ENCODE assay signal across 12 cellular contexts in the genomic region with DNA sequence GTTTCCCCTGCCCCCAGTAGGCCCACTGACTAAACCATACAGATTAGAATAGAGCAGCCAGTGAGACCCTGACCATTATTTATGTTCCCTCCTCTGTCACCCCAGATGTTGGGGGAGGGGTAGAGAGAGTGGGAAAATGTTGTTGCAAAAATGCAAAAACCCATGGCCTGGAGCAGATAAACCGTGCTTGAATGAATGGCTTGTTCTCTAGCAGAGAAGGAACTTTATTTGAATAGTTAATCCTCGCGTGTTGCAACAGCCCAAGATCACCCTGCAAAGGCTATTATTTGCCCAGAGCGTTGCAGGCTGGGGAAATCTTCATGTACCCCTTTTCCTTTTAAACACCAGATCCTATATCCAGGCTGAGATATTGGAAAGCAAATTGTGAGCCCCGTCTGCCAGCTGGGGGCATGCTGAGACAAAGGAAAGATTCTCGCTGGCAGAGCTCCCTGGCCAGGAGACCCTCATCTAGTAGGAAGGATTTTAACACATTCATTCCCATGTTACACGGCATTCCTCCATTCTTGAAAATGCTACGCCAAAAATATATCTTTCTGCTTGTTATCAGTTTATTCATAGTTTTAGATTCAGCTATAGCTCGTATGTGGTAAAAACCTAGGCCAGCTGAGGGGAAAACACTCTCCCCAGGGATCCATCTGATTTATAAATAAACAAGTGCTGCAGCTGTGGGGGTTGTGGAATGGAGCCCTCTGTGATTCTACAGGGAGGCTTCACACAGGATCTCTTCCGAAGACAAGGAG. TPM values are rescaled to one million over a fixed set of nuclear protein-coding genes. Genes with fewer than 3 reads are reported as not detected.
DNase-seq lines count a peak whose midpoint lies in the region; ATAC-seq and TF ChIP-seq lines count a peak whose summit lies in the region.
"Had no signal": no experiment of that assay in that cellular context is flagged by ENCODE, and none has a peak within 500 bp of the region (broad histone marks: within the 10 kb centered on the region; RNA-seq: fewer than 3 reads in every experiment).

No MANE protein-coding gene starts in this region.

- H2AFZ ChIP-seq in HCT116 (ENCODE audit: low read depth, low read length, poor library complexity, severe bottlenecking), result no peak overlapping the region
- no peak overlapping the region for H2AFZ ChIP-seq in neural cell (ENCODE audit: low read depth, low read length)

- H3K9me2 ChIP-seq in HCT116 (ENCODE audit: insufficient read depth) (no peaks in the 10 kb centered on the region), neural cell (ENCODE audit: insufficient read depth, low read length) (no peaks in the 10 kb centered on the region)

- ATAC-seq in HCT116 (no peak), WTC11 (peak; percentile 55), GM18519 (IDR thresholded peaks at IDR 0.05; ENCODE audit: low FRiP score, unreplicated experiment) (no peak), HG03571 (IDR thresholded peaks at IDR 0.05; ENCODE audit: unreplicated experiment) (no peak)
- ATAC-seq: sciatic nerve had no signal

- TF ChIP-seq RAD21 in HCT116 (IDR thresholded peaks at IDR 0.05; ENCODE audit: low read depth), result peak; percentile 33; the same call in 1 of the 2 replicates
- peak; percentile 50 for TF ChIP-seq RAD21 in neural cell (conservative IDR thresholded peaks at IDR 0.05)

- H3K36me3 Mint-ChIP-seq in WTC11, result peaks cover 2% of the 10 kb centered on the region; the same call in 1 of the 2 replicates

- H3K27me3 ChIP-seq in HCT116 (ENCODE audit: insufficient read depth, low read length) (no peaks in the 10 kb centered on the region), neural cell (ENCODE audit: insufficient read depth, low read depth, low read length) (no peaks in the 10 kb centered on the region)
- H3K27me3 ChIP-seq: ascending aorta had no signal

- CTCF ChIA-PET in HCT116 (lab: Charles Lee) (interaction anchor here (2.3 kb wide), 1 partner anchor 452 kb away, joined by 8 read pairs; no protein-coding TSS in a partner anchor), WTC11 (lab: Charles Lee) (interaction anchor here (0.7 to 2.2 kb wide), 14 partner anchors 15 to 562 kb away, joined by 3 to 9 read pairs (median 4); no protein-coding TSS in a partner anchor)

- H3K4me3 Mint-ChIP-seq in WTC11, result peak overlapping the region; percentile 34

- TF ChIP-seq EP300 in neural cell (conservative IDR thresholded peaks at IDR 0.05; ENCODE audit: poor library complexity, severe bottlenecking), result no peak

- H3K9me3 ChIP-seq in HCT116 (ENCODE audit: control insufficient read depth in 1 of 2, insufficient read depth in 1 of 2, low read depth in 1 of 2, low read length in 2 of 2) (no peaks in the 10 kb centered on the region), neural cell (ENCODE audit: low read length) (no peaks in the 10 kb centered on the region)
- H3K9me3 ChIP-seq: ascending aorta had no signal

- H3K79me2 ChIP-seq in HCT116 (ENCODE audit: insufficient read depth, low read length) (no peaks in the 10 kb centered on the region), neural cell (replicated peaks; ENCODE audit: insufficient read depth, low read length) (no peaks in the 10 kb centered on the region)

- H3K36me3 ChIP-seq in HCT116 (ENCODE audit: control insufficient read depth in 1 of 2, insufficient read depth in 2 of 2, low read length in 2 of 2) (no peaks in the 10 kb centered on the region), neural cell (ENCODE audit: insufficient read depth, low read length) (no peaks in the 10 kb centered on the region)
- H3K36me3 ChIP-seq: ascending aorta had no signal

- H3K9me3 Mint-ChIP-seq in WTC11, result peaks cover 5% of the 10 kb centered on the region

- TF ChIP-seq CTCF in HCT116 (IDR thresholded peaks at IDR 0.05 in 2 of 3, conservative IDR thresholded peaks at IDR 0.05 in 1 of 3; ENCODE audit: borderline replicate concordance in 1 of 3, insufficient read depth in 1 of 3, low read depth in 2 of 3, low read length in 2 of 3), result 0 out of 6 replicates have a peak, but pooled peaks of 1 of the 3 experiments have one; percentile 8
- TF ChIP-seq CTCF in WTC11 (IDR thresholded peaks at IDR 0.05), result no peak
- TF ChIP-seq CTCF in neural cell (IDR thresholded peaks at IDR 0.05; ENCODE audit: poor library complexity, severe bottlenecking), result peak; percentile 38

- H3K27me3 Mint-ChIP-seq in WTC11 (ENCODE audit: low read depth), result no peaks in the 10 kb centered on the region

- H3K4me2 ChIP-seq in HCT116 (ENCODE audit: low read length), result no peak overlapping the region
- no peak overlapping the region for H3K4me2 ChIP-seq in neural cell (ENCODE audit: low read length)

- RAD21 ChIA-PET in HCT116 (lab: Charles Lee; ENCODE audit: low non-redundant PET in 1 of 2, low total read pairs in 2 of 2, uncharacterized antibody in 2 of 2, unreplicated experiment in 2 of 2), result no interaction called here

- POLR2A ChIA-PET in HCT116 (lab: Charles Lee), result no interaction called here
- POLR2A ChIA-PET in WTC11 (lab: Charles Lee), result no interaction called here

- H3F3A ChIP-seq in neural cell (ENCODE audit: insufficient read depth, low read length, poor library complexity, severe bottlenecking), result no peaks in the 10 kb centered on the region

- no peak overlapping the region for H3K9ac ChIP-seq in HCT116 (ENCODE audit: low read length)
- no peak overlapping the region for H3K9ac ChIP-seq in neural cell (ENCODE audit: low read length)

- intact Hi-C loops in HCT116 (cut with micrococcal nuclease), result no loop called here

- DNase-seq in HCT116 (ENCODE audit: low read depth, low spot score), result no peak
- peak; percentile 36 for DNase-seq in NCI-H1694 (lab: John Stamatoyannopoulos, UW)
- peak; percentile 36 for DNase-seq in WTC11 (ENCODE audit: low spot score)
- DNase-seq in kidney glomerular epithelial cell (lab: John Stamatoyannopoulos, UW), result no peak
- no peak for DNase-seq in cerebellar nuclear complex (lab: John Stamatoyannopoulos, UW)
- DNase-seq: activated T-cell treated with anti-CD3 and anti-CD28 coated beads, Interleukin-2, amount 50 U/mL, for 48 hours had no signal

- no peak for TF ChIP-seq POLR2A in HCT116 (IDR thresholded peaks at IDR 0.05; ENCODE audit: borderline replicate concordance, extremely low read depth, insufficient read depth, insufficient read length)

- H3K4me1 Mint-ChIP-seq in WTC11, result peaks cover 23% of the 10 kb centered on the region

- H3K27ac ChIP-seq in HCT116 (ENCODE audit: low read depth, low read length) (no peak overlapping the region), neural cell (ENCODE audit: low read length) (no peak overlapping the region)
- H3K27ac ChIP-seq: ascending aorta had no signal

- H3K4me1 ChIP-seq in HCT116 (ENCODE audit: control insufficient read depth in 1 of 2, insufficient read depth in 2 of 2, low read length in 2 of 2), result no peaks in the 10 kb centered on the region
- H3K4me1 ChIP-seq: ascending aorta had no signal

- H3K27ac Mint-ChIP-seq in WTC11, result peak overlapping the region; percentile 77

- H3K4me3 ChIP-seq in HCT116 (replicated peaks in 1 of 2; ENCODE audit: low read depth in 1 of 2, low read length in 2 of 2) (no peak overlapping the region), neural cell (ENCODE audit: low read length) (no peak overlapping the region)
- H3K4me3 ChIP-seq: ascending aorta had no signal

- H4K20me1 ChIP-seq in HCT116 (ENCODE audit: insufficient read depth) (no peaks in the 10 kb centered on the region), neural cell (ENCODE audit: insufficient read depth) (no peaks in the 10 kb centered on the region)

- no TSS peak for BruUV-seq in HCT116 (replicated peaks; lab: Mats Ljungman, UMichigan)

TF ChIP-seq in HCT116, 20 proteins besides CTCF, POLR2A, EP300 and RAD21 (continues in another document):
- TF ChIP-seq CBX3 (IDR thresholded peaks at IDR 0.05; ENCODE audit: low read depth) (no peak), SRF (IDR thresholded peaks at IDR 0.05; ENCODE audit: low read depth) (no peak), SIN3A (IDR thresholded peaks at IDR 0.05; ENCODE audit: low read depth) (no peak)
- TF ChIP-seq, protein P1, sequence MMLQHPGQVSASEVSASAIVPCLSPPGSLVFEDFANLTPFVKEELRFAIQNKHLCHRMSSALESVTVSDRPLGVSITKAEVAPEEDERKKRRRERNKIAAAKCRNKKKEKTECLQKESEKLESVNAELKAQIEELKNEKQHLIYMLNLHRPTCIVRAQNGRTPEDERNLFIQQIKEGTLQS (IDR thresholded peaks at IDR 0.05), result no peak
- TF ChIP-seq, protein P2, sequence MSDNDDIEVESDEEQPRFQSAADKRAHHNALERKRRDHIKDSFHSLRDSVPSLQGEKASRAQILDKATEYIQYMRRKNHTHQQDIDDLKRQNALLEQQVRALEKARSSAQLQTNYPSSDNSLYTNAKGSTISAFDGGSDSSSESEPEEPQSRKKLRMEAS (IDR thresholded peaks at IDR 0.05), result no peak

TF ChIP-seq in WTC11, 78 proteins besides CTCF, POLR2A, EP300 and RAD21 (continues in another document):
- TF ChIP-seq, protein P3, sequence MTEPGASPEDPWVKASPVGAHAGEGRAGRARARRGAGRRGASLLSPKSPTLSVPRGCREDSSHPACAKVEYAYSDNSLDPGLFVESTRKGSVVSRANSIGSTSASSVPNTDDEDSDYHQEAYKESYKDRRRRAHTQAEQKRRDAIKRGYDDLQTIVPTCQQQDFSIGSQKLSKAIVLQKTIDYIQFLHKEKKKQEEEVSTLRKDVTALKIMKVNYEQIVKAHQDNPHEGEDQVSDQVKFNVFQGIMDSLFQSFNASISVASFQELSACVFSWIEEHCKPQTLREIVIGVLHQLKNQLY (CRISPR knock-in tag; IDR thresholded peaks at IDR 0.05), result no peak

TF ChIP-seq in neural cell, 6 proteins besides CTCF, POLR2A, EP300 and RAD21:
- TF ChIP-seq SMC3 (conservative IDR thresholded peaks at IDR 0.05; ENCODE audit: poor library complexity) (peak; percentile 32), POLR2AphosphoS5 (IDR thresholded peaks at IDR 0.05) (no peak), MXI1 (conservative IDR thresholded peaks at IDR 0.05; ENCODE audit: poor library complexity, severe bottlenecking) (no peak)
TF ChIP-seq in neural cell: peak in this region for 1.

RNA-seq across cellular contexts. Expression of a gene that starts 53.0 kb away (rescaled TPM):
- not detected for total RNA-seq in HCT116 (2021; ENCODE audit: unreplicated experiment)
- polyA plus RNA-seq in HCT116 (2012), result not detected in 2 replicates
- 0.78 to 3.1 TPM (median 0.80 TPM) in 3 replicates for total RNA-seq in WTC11 (2021)
- not detected in 2 replicates for polyA plus RNA-seq in neural cell
- polyA minus RNA-seq in neural cell, result not detected in 2 replicates
- total RNA-seq: ascending aorta, mucosa of gallbladder, sciatic nerve had no signal

Comparison
In these comparisons a context has a peak if more than half of its experiments do, and no peak if none do; other contexts are left out.
1. DNase-seq: peak in NCI-H1694 (single experiment) and WTC11 (single experiment); none in HCT116 (single experiment), kidney glomerular epithelial cell (single experiment) and cerebellar nuclear complex (0 of 2).